Comparison of ENCODE assay signal across 36 cellular contexts in the genomic region with DNA sequence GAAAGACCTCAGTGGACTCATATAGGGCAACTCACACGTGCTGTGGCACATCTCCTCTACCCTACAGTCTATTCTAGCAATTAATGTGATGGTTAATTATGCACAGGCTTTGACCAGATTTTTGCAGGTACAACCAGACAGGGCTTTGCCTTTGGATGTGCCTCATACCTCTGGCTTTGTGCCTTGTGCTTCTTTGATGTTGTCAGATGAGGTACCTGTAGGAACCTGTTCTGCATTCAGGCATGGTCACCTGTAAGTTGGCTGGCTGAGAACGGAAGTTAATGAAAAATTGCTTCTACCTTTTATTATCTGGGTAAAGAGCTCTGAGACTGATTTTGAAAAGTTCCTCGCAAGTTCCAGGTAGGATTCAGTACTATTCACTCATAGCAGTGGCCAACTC.
"Had no signal": no experiment of that assay in that cellular context is flagged by ENCODE, and none has a peak within 500 bp of the region (broad histone marks: within the 10 kb centered on the region; RNA-seq: fewer than 3 reads in every experiment).

No MANE protein-coding gene starts in this region.

- H3K36me3 Mint-ChIP-seq: activated CD4-positive, alpha-beta memory T cell treated with anti-CD3 and anti-CD28 coated beads for 36 hours; activated naive CD4-positive, alpha-beta T cell treated with anti-CD3 and anti-CD28 coated beads, Interleukin-2, amount 10 ng/mL, durations not matched to agents 7 days and 5 days; activated naive CD4-positive, alpha-beta T cell treated with anti-CD3 and anti-CD28 coated beads, Interleukin-2, amount 50 U/mL, for 24 hours; activated naive CD8-positive, alpha-beta T cell; activated naive CD8-positive, alpha-beta T cell treated with anti-CD3 and anti-CD28 coated beads, Interleukin-2, amount 10 ng/mL, durations not matched to agents 7 days and 5 days; brain had no signal

- H3K27me3 Mint-ChIP-seq: activated B cell treated with CpG ODN at 0.5 μM for 24 hours; activated CD4-positive, alpha-beta memory T cell treated with anti-CD3 and anti-CD28 coated beads for 36 hours; activated CD4-positive, alpha-beta T cell treated with anti-CD3 and anti-CD28 coated beads, Interleukin-2, amount 10 ng/mL, durations not matched to agents 24 days and 14 days; activated CD8-positive, alpha-beta T cell treated with anti-CD3 and anti-CD28 coated beads for 36 hours; activated naive CD4-positive, alpha-beta T cell treated with anti-CD3 and anti-CD28 coated beads, Interleukin-2, amount 10 ng/mL, durations not matched to agents 7 days and 5 days; activated naive CD8-positive, alpha-beta T cell treated with anti-CD3 and anti-CD28 coated beads, Interleukin-2, amount 10 ng/mL, durations not matched to agents 7 days and 5 days; activated naive CD8-positive, alpha-beta T cell treated with anti-CD3 and anti-CD28 coated beads, Interleukin-2, amount 50 U/mL, for 24 hours; brain; central memory CD8-positive, alpha-beta T cell had no signal

- H3K4me3 Mint-ChIP-seq: activated B cell treated with CpG ODN at 0.5 μM for 24 hours; activated CD4-positive, alpha-beta memory T cell treated with anti-CD3 and anti-CD28 coated beads for 36 hours; activated CD4-positive, alpha-beta T cell treated with anti-CD3 and anti-CD28 coated beads, Interleukin-2, amount 10 ng/mL, durations not matched to agents 24 days and 14 days; activated CD8-positive, alpha-beta T cell treated with anti-CD3 and anti-CD28 coated beads for 36 hours; activated naive CD4-positive, alpha-beta T cell treated with anti-CD3 and anti-CD28 coated beads, Interleukin-2, amount 10 ng/mL, durations not matched to agents 7 days and 5 days; activated naive CD4-positive, alpha-beta T cell treated with anti-CD3 and anti-CD28 coated beads, Interleukin-2, amount 50 U/mL, for 24 hours; activated naive CD8-positive, alpha-beta T cell; activated naive CD8-positive, alpha-beta T cell treated with anti-CD3 and anti-CD28 coated beads, Interleukin-2, amount 10 ng/mL, durations not matched to agents 7 days and 5 days; activated naive CD8-positive, alpha-beta T cell treated with anti-CD3 and anti-CD28 coated beads, Interleukin-2, amount 50 U/mL, for 24 hours; activated T-cell treated with anti-CD3 and anti-CD28 coated beads, Interleukin-2, amount 50 U/mL, for 4 hours; activated T-cell treated with anti-CD3 and anti-CD28 coated beads, Interleukin-2, amount 50 U/mL, for 72 hours; activated T-helper 1 cell treated with anti-CD3 and anti-CD28 coated beads, Interleukin-12 subunit alpha, Interleukin-12 subunit beta, Interleukin-2, Interleukin-4 antibody, amounts not matched to agents 30 ng/mL and 10 ng/mL and 1 ng/mL, durations not matched to agents 14 hours and 24 hours and 36 hours; brain; central memory CD8-positive, alpha-beta T cell; T-helper 1 cell treated with Interleukin-12 subunit alpha and Interleukin-12 subunit beta and Interleukin-4 antibody, amounts not matched to agents 30 μg/mL and 1 μg/mL, for 36 hours; T-helper 2 cell treated with Interferon-gamma antibody and Interleukin-4, amounts not matched to agents 5 μg/mL and 100 μg/mL, for 36 hours had no signal

- H3K4me1 Mint-ChIP-seq: activated B cell treated with CpG ODN at 0.5 μM for 24 hours; activated CD4-positive, alpha-beta T cell treated with anti-CD3 and anti-CD28 coated beads, Interleukin-2, amount 10 ng/mL, durations not matched to agents 24 days and 14 days; activated naive CD4-positive, alpha-beta T cell treated with anti-CD3 and anti-CD28 coated beads, Interleukin-2, amount 10 ng/mL, durations not matched to agents 7 days and 5 days; activated naive CD4-positive, alpha-beta T cell treated with anti-CD3 and anti-CD28 coated beads, Interleukin-2, amount 50 U/mL, for 24 hours; activated naive CD8-positive, alpha-beta T cell treated with anti-CD3 and anti-CD28 coated beads, Interleukin-2, amount 10 ng/mL, durations not matched to agents 7 days and 5 days; activated naive CD8-positive, alpha-beta T cell treated with anti-CD3 and anti-CD28 coated beads, Interleukin-2, amount 50 U/mL, for 24 hours; central memory CD8-positive, alpha-beta T cell had no signal

- H3K4me3 ChIP-seq: ascending aorta, cardiac muscle cell had no signal

- H3K9me3 Mint-ChIP-seq: activated B cell treated with CpG ODN at 0.5 μM for 24 hours; activated CD4-positive, alpha-beta memory T cell treated with anti-CD3 and anti-CD28 coated beads for 36 hours; activated CD8-positive, alpha-beta T cell treated with anti-CD3 and anti-CD28 coated beads for 36 hours; activated naive CD8-positive, alpha-beta T cell treated with anti-CD3 and anti-CD28 coated beads, Interleukin-2, amount 10 ng/mL, durations not matched to agents 7 days and 5 days; activated naive CD8-positive, alpha-beta T cell treated with anti-CD3 and anti-CD28 coated beads, Interleukin-2, amount 50 U/mL, for 24 hours; activated T-helper 2 cell treated with anti-CD3 and anti-CD28 coated beads, Interferon-gamma antibody, Interleukin-2, Interleukin-4, amounts not matched to agents 10 μg/mL and 5 μg/mL and 100 μg/mL, durations not matched to agents 14 hours and 24 hours and 36 hours had no signal

- H3K4me1 ChIP-seq: ascending aorta had no signal

- H3K27ac Mint-ChIP-seq: activated B cell treated with CpG ODN at 0.5 μM for 24 hours; activated CD4-positive, alpha-beta memory T cell treated with anti-CD3 and anti-CD28 coated beads for 36 hours; activated CD4-positive, alpha-beta T cell treated with anti-CD3 and anti-CD28 coated beads, Interleukin-2, amount 10 ng/mL, durations not matched to agents 24 days and 14 days; activated CD8-positive, alpha-beta T cell treated with anti-CD3 and anti-CD28 coated beads for 36 hours; activated naive CD4-positive, alpha-beta T cell treated with anti-CD3 and anti-CD28 coated beads, Interleukin-2, amount 10 ng/mL, durations not matched to agents 7 days and 5 days; activated naive CD4-positive, alpha-beta T cell treated with anti-CD3 and anti-CD28 coated beads, Interleukin-2, amount 50 U/mL, for 24 hours; activated naive CD8-positive, alpha-beta T cell; activated naive CD8-positive, alpha-beta T cell treated with anti-CD3 and anti-CD28 coated beads, Interleukin-2, amount 10 ng/mL, durations not matched to agents 7 days and 5 days; activated naive CD8-positive, alpha-beta T cell treated with anti-CD3 and anti-CD28 coated beads, Interleukin-2, amount 50 U/mL, for 24 hours; activated T-cell treated with anti-CD3 and anti-CD28 coated beads, Interleukin-2, amount 50 U/mL, for 72 hours; activated T-helper 1 cell treated with anti-CD3 and anti-CD28 coated beads, Interleukin-12 subunit alpha, Interleukin-12 subunit beta, Interleukin-2, Interleukin-4 antibody, amounts not matched to agents 30 ng/mL and 10 ng/mL and 1 ng/mL, durations not matched to agents 14 hours and 24 hours and 36 hours; activated T-helper 2 cell treated with anti-CD3 and anti-CD28 coated beads, Interferon-gamma antibody, Interleukin-2, Interleukin-4, amounts not matched to agents 10 μg/mL and 5 μg/mL and 100 μg/mL, durations not matched to agents 14 hours and 24 hours and 36 hours; T-helper 1 cell treated with Interleukin-12 subunit alpha and Interleukin-12 subunit beta and Interleukin-4 antibody, amounts not matched to agents 30 μg/mL and 1 μg/mL, for 36 hours; T-helper 2 cell treated with Interferon-gamma antibody and Interleukin-4, amounts not matched to agents 5 μg/mL and 100 μg/mL, for 36 hours had no signal

- H3K9me3 ChIP-seq: ascending aorta had no signal

- DNase-seq: activated B cell treated with CpG ODN at 0.5 μM for 24 hours; activated CD4-positive, alpha-beta memory T cell treated with anti-CD3 and anti-CD28 coated beads for 36 hours; activated CD4-positive, alpha-beta T cell treated with anti-CD3 and anti-CD28 coated beads for 4 hours; activated CD4-positive, alpha-beta T cell treated with anti-CD3 and anti-CD28 coated beads, Interleukin-2, amount 10 ng/mL, durations not matched to agents 24 days and 14 days; activated CD4-positive, alpha-beta T cell treated with anti-CD3 and anti-CD28 coated beads, Interleukin-2, amount 50 U/mL, for 1 hour; activated CD4-positive, alpha-beta T cell treated with anti-CD3 and anti-CD28 coated beads, Interleukin-2, amount 50 U/mL, for 4 hours; activated CD4-positive, CD25-positive, alpha-beta regulatory T cell treated with anti-CD3 and anti-CD28 coated beads, Interleukin-2, amount 50 U/mL, for 72 hours; activated CD8-positive, alpha-beta memory T cell treated with anti-CD3 and anti-CD28 coated beads, Interleukin-2, amount 50 U/mL, for 4 hours; activated CD8-positive, alpha-beta T cell treated with anti-CD3 and anti-CD28 coated beads for 36 hours; activated effector memory CD4-positive, alpha-beta T cell treated with Interleukin-2 at 50 U/mL for 16 hours; activated gamma-delta T cell; activated naive CD4-positive, alpha-beta T cell treated with anti-CD3 and anti-CD28 coated beads, Interleukin-2, amount 10 ng/mL, durations not matched to agents 7 days and 5 days; activated naive CD4-positive, alpha-beta T cell treated with Interleukin-2 at 50 U/mL for 16 hours; activated naive CD8-positive, alpha-beta T cell treated with anti-CD3 and anti-CD28 coated beads, Interleukin-2, amount 10 ng/mL, durations not matched to agents 7 days and 5 days; activated naive CD8-positive, alpha-beta T cell treated with anti-CD3 and anti-CD28 coated beads, Interleukin-2, amount 50 U/mL, for 24 hours; activated T-cell treated with anti-CD3 and anti-CD28 coated beads for 4 hours; activated T-cell treated with anti-CD3 and anti-CD28 coated beads, Interleukin-2, amount 50 U/mL, for 1 hour; activated T-cell treated with anti-CD3 and anti-CD28 coated beads, Interleukin-2, amount 50 U/mL, for 4 hours; activated T-cell treated with anti-CD3 and anti-CD28 coated beads, Interleukin-2, amount 50 U/mL, for 72 hours; amygdala; anterior cingulate cortex; cerebellar nuclear complex; T-helper 1 cell; T-helper 2 cell; T-helper 9 cell had no signal

- ATAC-seq: activated CD8-positive, alpha-beta T cell treated with anti-CD3 and anti-CD28 coated beads for 36 hours; activated naive CD8-positive, alpha-beta T cell treated with anti-CD3 and anti-CD28 coated beads, Interleukin-2, amount 50 U/mL, for 24 hours; activated T-cell treated with anti-CD3 and anti-CD28 coated beads, Interleukin-2, amount 50 U/mL, for 4 hours; activated T-cell treated with anti-CD3 and anti-CD28 coated beads, Interleukin-2, amount 50 U/mL, for 72 hours had no signal

- H3K36me3 ChIP-seq: ascending aorta, cardiac muscle cell had no signal

- H3K27me3 ChIP-seq: ascending aorta, cardiac muscle cell had no signal

- H3K27ac ChIP-seq: ascending aorta, cardiac muscle cell, VCaP had no signal
